In genomic region chr5:856531-857425, GRCh38 we compare ENCODE assay signal across 1 cellular context.
TF ChIP-seq lines count a peak whose summit lies in the region.

No MANE protein-coding gene starts in this region.

TF ChIP-seq in K562, 482 proteins besides CTCF, POLR2A, EP300 and RAD21 (continued from another document and continues in another):
- TF ChIP-seq, protein P1, sequence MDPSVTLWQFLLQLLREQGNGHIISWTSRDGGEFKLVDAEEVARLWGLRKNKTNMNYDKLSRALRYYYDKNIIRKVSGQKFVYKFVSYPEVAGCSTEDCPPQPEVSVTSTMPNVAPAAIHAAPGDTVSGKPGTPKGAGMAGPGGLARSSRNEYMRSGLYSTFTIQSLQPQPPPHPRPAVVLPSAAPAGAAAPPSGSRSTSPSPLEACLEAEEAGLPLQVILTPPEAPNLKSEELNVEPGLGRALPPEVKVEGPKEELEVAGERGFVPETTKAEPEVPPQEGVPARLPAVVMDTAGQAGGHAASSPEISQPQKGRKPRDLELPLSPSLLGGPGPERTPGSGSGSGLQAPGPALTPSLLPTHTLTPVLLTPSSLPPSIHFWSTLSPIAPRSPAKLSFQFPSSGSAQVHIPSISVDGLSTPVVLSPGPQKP (CRISPR knock-in tag; IDR thresholded peaks at IDR 0.05) = no peak
- no peak for TF ChIP-seq SMAD2 (IDR thresholded peaks at IDR 0.05; ENCODE audit: low read depth, low read length)
- TF ChIP-seq HEY1 (CRISPR knock-in tag; IDR thresholded peaks at IDR 0.05; ENCODE audit: borderline replicate concordance) = no peak
- TF ChIP-seq NR4A1 (CRISPR knock-in tag; IDR thresholded peaks at IDR 0.05) = no peak
- TF ChIP-seq NR4A1 (tag; IDR thresholded peaks at IDR 0.05) = no peak
- TF ChIP-seq HOXB6 (CRISPR knock-in tag; IDR thresholded peaks at IDR 0.05; ENCODE audit: borderline replicate concordance) = no peak
- TF ChIP-seq SOX6 (IDR thresholded peaks at IDR 0.05) = no peak
- no peak for TF ChIP-seq ZNF121 (CRISPR knock-in tag; conservative IDR thresholded peaks at IDR 0.05)
- TF ChIP-seq E2F6 (IDR thresholded peaks at IDR 0.05; ENCODE audit: borderline replicate concordance in 1 of 2, extremely low read depth in 1 of 2, insufficient read depth in 1 of 2, insufficient read length in 1 of 2, low read depth in 1 of 2, low read length in 1 of 2, poor library complexity in 1 of 2, severe bottlenecking in 1 of 2) = no peak
- TF ChIP-seq, protein P2, sequence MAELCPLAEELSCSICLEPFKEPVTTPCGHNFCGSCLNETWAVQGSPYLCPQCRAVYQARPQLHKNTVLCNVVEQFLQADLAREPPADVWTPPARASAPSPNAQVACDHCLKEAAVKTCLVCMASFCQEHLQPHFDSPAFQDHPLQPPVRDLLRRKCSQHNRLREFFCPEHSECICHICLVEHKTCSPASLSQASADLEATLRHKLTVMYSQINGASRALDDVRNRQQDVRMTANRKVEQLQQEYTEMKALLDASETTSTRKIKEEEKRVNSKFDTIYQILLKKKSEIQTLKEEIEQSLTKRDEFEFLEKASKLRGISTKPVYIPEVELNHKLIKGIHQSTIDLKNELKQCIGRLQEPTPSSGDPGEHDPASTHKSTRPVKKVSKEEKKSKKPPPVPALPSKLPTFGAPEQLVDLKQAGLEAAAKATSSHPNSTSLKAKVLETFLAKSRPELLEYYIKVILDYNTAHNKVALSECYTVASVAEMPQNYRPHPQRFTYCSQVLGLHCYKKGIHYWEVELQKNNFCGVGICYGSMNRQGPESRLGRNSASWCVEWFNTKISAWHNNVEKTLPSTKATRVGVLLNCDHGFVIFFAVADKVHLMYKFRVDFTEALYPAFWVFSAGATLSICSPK (IDR thresholded peaks at IDR 0.05; ENCODE audit: borderline replicate concordance) = no peak
- no peak for TF ChIP-seq ZSCAN32 (CRISPR knock-in tag; IDR thresholded peaks at IDR 0.05)
- no peak for TF ChIP-seq PHF21A (IDR thresholded peaks at IDR 0.05; ENCODE audit: borderline replicate concordance, low read depth)
- TF ChIP-seq SLC30A9 (CRISPR knock-in tag; IDR thresholded peaks at IDR 0.05) = no peak
- TF ChIP-seq KLF10 (CRISPR knock-in tag; IDR thresholded peaks at IDR 0.05) = no peak
- no peak for TF ChIP-seq GABPB2 (CRISPR knock-in tag; conservative IDR thresholded peaks at IDR 0.05)
- TF ChIP-seq THAP7 (CRISPR knock-in tag; IDR thresholded peaks at IDR 0.05) = no peak
- no peak for TF ChIP-seq ESRRB (CRISPR knock-in tag; IDR thresholded peaks at IDR 0.05; ENCODE audit: borderline replicate concordance)
- TF ChIP-seq NCOA1 (IDR thresholded peaks at IDR 0.05; ENCODE audit: low read depth) = no peak
- TF ChIP-seq STAT5A (IDR thresholded peaks at IDR 0.05; ENCODE audit: borderline replicate concordance, low read length) = peak; percentile 63; the same call in 1 of the 2 replicates
- TF ChIP-seq GATAD2A (IDR thresholded peaks at IDR 0.05) = no peak
- no peak for TF ChIP-seq ZNF436 (CRISPR knock-in tag; IDR thresholded peaks at IDR 0.05)
- no peak for TF ChIP-seq FOXO4 (CRISPR knock-in tag; IDR thresholded peaks at IDR 0.05)
- TF ChIP-seq ARID1B (IDR thresholded peaks at IDR 0.05) = peak; percentile 21; the same call in 1 of the 2 replicates
- TF ChIP-seq RBM15 (IDR thresholded peaks at IDR 0.05; ENCODE audit: insufficient read depth, low read length) = no peak
- TF ChIP-seq SMARCC2 (IDR thresholded peaks at IDR 0.05; ENCODE audit: low read depth) = no peak
- no peak for TF ChIP-seq RERE (CRISPR knock-in tag; IDR thresholded peaks at IDR 0.05; ENCODE audit: borderline replicate concordance)
- peak; percentile 82 for TF ChIP-seq ADNP (tag; IDR thresholded peaks at IDR 0.05)
- TF ChIP-seq ZNF347 (CRISPR knock-in tag; IDR thresholded peaks at IDR 0.05; ENCODE audit: low read depth) = no peak
- no peak for TF ChIP-seq FOXP1 (CRISPR knock-in tag; IDR thresholded peaks at IDR 0.05)
- no peak for TF ChIP-seq MCM3 (IDR thresholded peaks at IDR 0.05)
- TF ChIP-seq JUN (IDR thresholded peaks at IDR 0.05; ENCODE audit: borderline replicate concordance, low read depth, low read length) = no peak
- TF ChIP-seq JUN (CRISPR knock-in tag; IDR thresholded peaks at IDR 0.05; ENCODE audit: borderline replicate concordance) = no peak
- no peak for TF ChIP-seq CTCFL (IDR thresholded peaks at IDR 0.05; ENCODE audit: borderline replicate concordance, insufficient read depth, low read depth, low read length, poor library complexity, severe bottlenecking)
- TF ChIP-seq ZNF586 (CRISPR knock-in tag; conservative IDR thresholded peaks at IDR 0.05) = no peak
- peak; percentile 41 for TF ChIP-seq POLR2B (IDR thresholded peaks at IDR 0.05; ENCODE audit: low read depth, partially characterized antibody)
- TF ChIP-seq ZNF551 (CRISPR knock-in tag; IDR thresholded peaks at IDR 0.05) = no peak
- no peak for TF ChIP-seq ZKSCAN3 (CRISPR knock-in tag; IDR thresholded peaks at IDR 0.05)
- no peak for TF ChIP-seq DDX20 (tag; IDR thresholded peaks at IDR 0.05; ENCODE audit: low read depth)
- no peak for TF ChIP-seq PHB (CRISPR knock-in tag; IDR thresholded peaks at IDR 0.05)
- TF ChIP-seq ZNF589 (CRISPR knock-in tag; IDR thresholded peaks at IDR 0.05; ENCODE audit: low read depth) = no peak
- no peak for TF ChIP-seq ZNF146 (CRISPR knock-in tag; IDR thresholded peaks at IDR 0.05; ENCODE audit: unreplicated experiment)
- TF ChIP-seq, protein P3, sequence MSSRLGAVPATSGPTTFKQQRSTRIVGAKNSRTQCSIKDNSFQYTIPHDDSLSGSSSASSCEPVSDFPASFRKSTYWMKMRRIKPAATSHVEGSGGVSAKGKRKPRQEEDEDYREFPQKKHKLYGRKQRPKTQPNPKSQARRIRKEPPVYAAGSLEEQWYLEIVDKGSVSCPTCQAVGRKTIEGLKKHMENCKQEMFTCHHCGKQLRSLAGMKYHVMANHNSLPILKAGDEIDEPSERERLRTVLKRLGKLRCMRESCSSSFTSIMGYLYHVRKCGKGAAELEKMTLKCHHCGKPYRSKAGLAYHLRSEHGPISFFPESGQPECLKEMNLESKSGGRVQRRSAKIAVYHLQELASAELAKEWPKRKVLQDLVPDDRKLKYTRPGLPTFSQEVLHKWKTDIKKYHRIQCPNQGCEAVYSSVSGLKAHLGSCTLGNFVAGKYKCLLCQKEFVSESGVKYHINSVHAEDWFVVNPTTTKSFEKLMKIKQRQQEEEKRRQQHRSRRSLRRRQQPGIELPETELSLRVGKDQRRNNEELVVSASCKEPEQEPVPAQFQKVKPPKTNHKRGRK (tag; IDR thresholded peaks at IDR 0.05) = no peak
- no peak for TF ChIP-seq FOXJ3 (CRISPR knock-in tag; IDR thresholded peaks at IDR 0.05)
- TF ChIP-seq, protein P4, sequence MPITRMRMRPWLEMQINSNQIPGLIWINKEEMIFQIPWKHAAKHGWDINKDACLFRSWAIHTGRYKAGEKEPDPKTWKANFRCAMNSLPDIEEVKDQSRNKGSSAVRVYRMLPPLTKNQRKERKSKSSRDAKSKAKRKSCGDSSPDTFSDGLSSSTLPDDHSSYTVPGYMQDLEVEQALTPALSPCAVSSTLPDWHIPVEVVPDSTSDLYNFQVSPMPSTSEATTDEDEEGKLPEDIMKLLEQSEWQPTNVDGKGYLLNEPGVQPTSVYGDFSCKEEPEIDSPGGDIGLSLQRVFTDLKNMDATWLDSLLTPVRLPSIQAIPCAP (CRISPR knock-in tag; IDR thresholded peaks at IDR 0.05; ENCODE audit: borderline replicate concordance) = no peak
- TF ChIP-seq ARHGAP35 (IDR thresholded peaks at IDR 0.05; ENCODE audit: partially characterized antibody) = peak; percentile 51
- TF ChIP-seq, protein P5, sequence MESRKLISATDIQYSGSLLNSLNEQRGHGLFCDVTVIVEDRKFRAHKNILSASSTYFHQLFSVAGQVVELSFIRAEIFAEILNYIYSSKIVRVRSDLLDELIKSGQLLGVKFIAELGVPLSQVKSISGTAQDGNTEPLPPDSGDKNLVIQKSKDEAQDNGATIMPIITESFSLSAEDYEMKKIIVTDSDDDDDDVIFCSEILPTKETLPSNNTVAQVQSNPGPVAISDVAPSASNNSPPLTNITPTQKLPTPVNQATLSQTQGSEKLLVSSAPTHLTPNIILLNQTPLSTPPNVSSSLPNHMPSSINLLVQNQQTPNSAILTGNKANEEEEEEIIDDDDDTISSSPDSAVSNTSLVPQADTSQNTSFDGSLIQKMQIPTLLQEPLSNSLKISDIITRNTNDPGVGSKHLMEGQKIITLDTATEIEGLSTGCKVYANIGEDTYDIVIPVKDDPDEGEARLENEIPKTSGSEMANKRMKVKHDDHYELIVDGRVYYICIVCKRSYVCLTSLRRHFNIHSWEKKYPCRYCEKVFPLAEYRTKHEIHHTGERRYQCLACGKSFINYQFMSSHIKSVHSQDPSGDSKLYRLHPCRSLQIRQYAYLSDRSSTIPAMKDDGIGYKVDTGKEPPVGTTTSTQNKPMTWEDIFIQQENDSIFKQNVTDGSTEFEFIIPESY (CRISPR knock-in tag; IDR thresholded peaks at IDR 0.05) = no peak
- no peak for TF ChIP-seq RBM34 (IDR thresholded peaks at IDR 0.05; ENCODE audit: borderline replicate concordance, insufficient read depth, low read length)
- no peak for TF ChIP-seq HDAC3 (IDR thresholded peaks at IDR 0.05; ENCODE audit: borderline replicate concordance, partially characterized antibody)
- TF ChIP-seq PML (IDR thresholded peaks at IDR 0.05; ENCODE audit: low read length) = no peak
